ENCODE assay signal across 8 cellular contexts in genomic region chr4:25235401-25235800, GRCh38. TPM values are rescaled to one million over a fixed set of nuclear protein-coding genes. Genes with fewer than 3 reads are reported as not detected.
DNase-seq lines count a peak whose midpoint lies in the region; ATAC-seq and TF ChIP-seq lines count a peak whose summit lies in the region.

No MANE protein-coding gene starts in this region.

- TF ChIP-seq CTCF in GM12864 (IDR thresholded peaks at IDR 0.05; ENCODE audit: low read depth, low read length, missing control alignments) (no peak), progenitor cell of endocrine pancreas (IDR thresholded peaks at IDR 0.05; ENCODE audit: unreplicated experiment) (no peak)

- no peaks in the 10 kb centered on the region for H3K27me3 Mint-ChIP-seq in effector memory CD8-positive, alpha-beta T cell
- no peaks in the 10 kb centered on the region for H3K27me3 Mint-ChIP-seq in progenitor cell of endocrine pancreas

- H3K27ac Mint-ChIP-seq in effector memory CD8-positive, alpha-beta T cell, result peak overlapping the region; percentile 90 to 96
- no peak overlapping the region for H3K27ac Mint-ChIP-seq in progenitor cell of endocrine pancreas

- DNase-seq in GM12864 (ENCODE audit: low read depth) (no peak), NCI-H1436 treated with DMSO at 0.1 percent for 48 hours (lab: John Stamatoyannopoulos, UW) (peak; percentile 2), progenitor cell of endocrine pancreas (ENCODE audit: low spot score, unreplicated experiment) (no peak), DMS153 (lab: John Stamatoyannopoulos, UW) (no peak), LoVo (ENCODE audit: low spot score) (no peak)
- no peak for DNase-seq in effector memory CD8-positive, alpha-beta T cell
- no peak for DNase-seq in activated CD8-positive, alpha-beta memory T cell treated with anti-CD3 and anti-CD28 coated beads, Interleukin-2, amount 50 U/mL, for 4 hours

- H3K4me3 ChIP-seq in GM12864 (ENCODE audit: low read depth, low read length), result peak overlapping the region; percentile 100

- H3K36me3 Mint-ChIP-seq in effector memory CD8-positive, alpha-beta T cell (ENCODE audit: insufficient read depth), result peaks cover 12% of the 10 kb centered on the region
- H3K36me3 Mint-ChIP-seq in progenitor cell of endocrine pancreas (ENCODE audit: insufficient read depth), result peaks cover 26% of the 10 kb centered on the region

- no peaks in the 10 kb centered on the region for H3K9me3 Mint-ChIP-seq in effector memory CD8-positive, alpha-beta T cell
- peaks cover 27% of the 10 kb centered on the region for H3K9me3 Mint-ChIP-seq in progenitor cell of endocrine pancreas (ENCODE audit: low read depth)

- no peak for ATAC-seq in effector memory CD8-positive, alpha-beta T cell (replicated peaks)
- ATAC-seq in GM18520 (IDR thresholded peaks at IDR 0.05; ENCODE audit: unreplicated experiment), result no peak

- peak overlapping the region; percentile 86 to 93 for H3K4me3 Mint-ChIP-seq in effector memory CD8-positive, alpha-beta T cell
- peak overlapping the region; percentile 78 for H3K4me3 Mint-ChIP-seq in progenitor cell of endocrine pancreas (ENCODE audit: low read depth)

- H3K4me1 Mint-ChIP-seq in effector memory CD8-positive, alpha-beta T cell (ENCODE audit: low read depth in 2 of 2), result peaks cover 28 to 43% of the 10 kb centered on the region in 2 donors
- H3K4me1 Mint-ChIP-seq in progenitor cell of endocrine pancreas (ENCODE audit: low read depth), result peaks cover 14% of the 10 kb centered on the region

RNA-seq across cellular contexts. Expression of gene PI4K2B, which starts 1.6 kb away (rescaled TPM):
- total RNA-seq in progenitor cell of endocrine pancreas, result 13.7 and 13.9 TPM in 2 replicates
